8 cellular contexts compared by ENCODE assay signal in the genomic region with DNA sequence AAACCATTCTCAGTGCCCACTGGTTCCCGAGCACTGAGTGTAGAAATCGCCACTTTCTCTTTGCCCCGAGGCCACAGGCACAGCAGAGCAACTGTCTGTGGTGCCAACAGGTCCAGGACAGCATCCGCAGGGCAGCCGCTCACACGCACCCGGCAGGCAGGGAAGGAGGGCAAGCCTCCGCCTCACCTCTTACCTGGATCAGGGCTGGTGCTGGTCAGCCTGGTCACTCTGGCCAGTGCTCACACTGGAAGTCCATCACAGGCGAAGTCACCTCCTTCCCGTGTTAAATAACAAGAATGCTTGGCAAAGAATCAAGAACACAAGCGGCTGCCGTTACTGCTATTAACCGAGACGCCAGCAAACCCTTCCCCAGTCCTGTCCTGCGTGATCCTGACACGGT.
DNase-seq lines count a peak whose midpoint lies in the region; ATAC-seq and TF ChIP-seq lines count a peak whose summit lies in the region.

No MANE protein-coding gene starts in this region.

- peak overlapping the region; percentile 89 for H3K4me3 ChIP-seq in AG09309 (ENCODE audit: control insufficient read depth, low read depth, low read length)
- H3K4me3 ChIP-seq in HUES6 (ENCODE audit: low read depth, low read length): peak overlapping the region; percentile 99
- peak overlapping the region; percentile 72 to 97 for H3K4me3 ChIP-seq in cardiac fibroblast (replicated peaks in 1 of 2; ENCODE audit: low read depth in 2 of 2, low read length in 2 of 2)
- H3K4me3 ChIP-seq in muscle layer of colon (ENCODE audit: low read depth in 1 of 2, low read length in 2 of 2): peak overlapping the region in 1 of 2 donors; percentile 97

- no peak for TF ChIP-seq CTCF in AG09309 (IDR thresholded peaks at IDR 0.05; ENCODE audit: control insufficient read depth, insufficient read depth, low read depth, low read length, missing control alignments)
- TF ChIP-seq CTCF in cardiac fibroblast (IDR thresholded peaks at IDR 0.05; ENCODE audit: low read depth, low read length): no peak

- H3K4me1 ChIP-seq in HUES6 (ENCODE audit: control insufficient read depth, insufficient read depth, low read length): peaks cover 19% of the 10 kb centered on the region; the same call in 1 of the 2 replicates
- H3K4me1 ChIP-seq in muscle layer of colon (ENCODE audit: insufficient read depth, low read length): peaks cover 27% of the 10 kb centered on the region

- no peak for DNase-seq in AG09309 (ENCODE audit: low read depth)
- DNase-seq in cardiac fibroblast (ENCODE audit: low read depth in 2 of 2): no peak
- no peak for DNase-seq in NCI-H1105 treated with DMSO at 0.1 percent for 48 hours (lab: John Stamatoyannopoulos, UW)
- no peak for DNase-seq in nucleus accumbens (lab: John Stamatoyannopoulos, UW)

- H3K9ac ChIP-seq in HUES6 (ENCODE audit: low read length) (peak overlapping the region; percentile 5), muscle layer of colon (ENCODE audit: low read length) (peak overlapping the region; percentile 55)

- H3K36me3 ChIP-seq in HUES6 (ENCODE audit: control insufficient read depth, insufficient read depth, low read length): peaks cover 53% of the 10 kb centered on the region
- H3K36me3 ChIP-seq in muscle layer of colon (ENCODE audit: insufficient read depth, low read length): peaks cover 39% of the 10 kb centered on the region

- H3K9me3 ChIP-seq in HUES6 (ENCODE audit: control insufficient read depth, insufficient read depth, low read depth, low read length): no peaks in the 10 kb centered on the region
- H3K9me3 ChIP-seq in muscle layer of colon (ENCODE audit: low read length): no peaks in the 10 kb centered on the region

- H3K27ac ChIP-seq in HUES6 (ENCODE audit: low read depth, low read length): no peak overlapping the region
- no peak overlapping the region for H3K27ac ChIP-seq in muscle layer of colon (ENCODE audit: low read depth, low read length)

- peaks cover 7% of the 10 kb centered on the region; the same call in 1 of the 2 replicates for H3K27me3 ChIP-seq in HUES6 (ENCODE audit: control insufficient read depth, insufficient read depth, low read length)
- no peaks in the 10 kb centered on the region for H3K27me3 ChIP-seq in muscle layer of colon (ENCODE audit: control insufficient read depth in 1 of 2, insufficient read depth in 2 of 2, low read length in 2 of 2)

- ATAC-seq in GM18520 (IDR thresholded peaks at IDR 0.05; ENCODE audit: unreplicated experiment): no peak
- ATAC-seq in HG02852 (IDR thresholded peaks at IDR 0.05; ENCODE audit: unreplicated experiment): no peak
